In the genomic region with DNA sequence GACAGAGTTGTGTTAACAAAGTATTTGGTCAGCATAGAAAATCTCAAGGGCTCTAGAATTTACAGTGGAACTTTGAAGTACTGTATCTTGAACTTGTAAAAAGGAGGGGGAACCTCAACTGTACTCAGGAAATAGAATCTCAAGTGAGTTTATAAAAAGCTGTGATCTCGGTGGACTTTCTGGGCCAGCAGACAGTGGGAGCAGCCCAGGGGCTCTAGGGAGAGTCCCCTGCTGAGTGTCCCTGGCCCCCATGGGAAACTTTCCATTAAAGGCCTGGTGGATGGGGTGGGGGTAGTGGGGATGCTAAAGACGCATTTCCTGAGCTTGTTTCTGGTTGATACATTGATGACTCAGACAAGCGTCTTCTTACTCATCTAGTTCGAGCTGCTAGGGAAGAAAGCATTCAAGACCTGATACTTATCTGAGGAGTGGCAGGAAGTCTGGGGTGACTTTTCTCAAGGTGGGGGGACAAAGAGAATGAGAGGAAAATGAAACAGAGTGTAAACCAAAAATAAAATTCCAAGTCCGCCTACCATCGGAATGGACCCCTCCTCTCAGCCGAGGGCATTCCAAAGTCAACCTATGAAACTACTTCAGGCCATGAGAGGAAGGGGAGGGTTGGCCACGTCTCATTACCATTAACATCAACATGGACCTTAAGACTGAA, we compare ENCODE assay signal across 8 cellular contexts.
A peak's percentile ranks its signal among the peaks of the same experiment; 100 is the strongest.
DNase-seq lines count a peak whose midpoint lies in the region; ATAC-seq and TF ChIP-seq lines count a peak whose summit lies in the region.

No MANE protein-coding gene starts in this region.

- H3K4me1 ChIP-seq in heart left ventricle = peaks cover 0 to 38% (median 18%) of the 10 kb centered on the region in 12 donors

- no peaks in the 10 kb centered on the region for H3K9me3 ChIP-seq in heart left ventricle

- DNase-seq in Daoy (ENCODE audit: low read depth) (peak; percentile 69), M059J (ENCODE audit: low read depth) (peak; percentile 96), activated T-cell treated with anti-CD3 and anti-CD28 coated beads for 4 hours (peak; percentile 59), heart left ventricle (peak in 4 of 5 donors; percentile 49 to 68 (median 56)), SW480 (ENCODE audit: low spot score) (no peak), iPS-NIHi11 (ENCODE audit: low spot score) (no peak)
- peak; percentile 47 for DNase-seq in stimulated activated CD8-positive, alpha-beta memory T cell treated with anti-CD3 and anti-CD28 coated beads, Interleukin-12 subunit alpha, Interleukin-12 subunit beta, amount 100 ng/mL, for 24 hours (ENCODE audit: extremely low read depth)

- TF ChIP-seq POLR2A in heart left ventricle (IDR thresholded peaks at IDR 0.05) = no peak

- no peak for TF ChIP-seq CTCF in heart left ventricle (IDR thresholded peaks at IDR 0.05)

- peak overlapping the region; percentile 32 to 85 (median 66) for H3K27ac ChIP-seq in heart left ventricle

- WGBS in heart left ventricle, 4 donors = 40 to 63% (median 49%) methylated on average over 8 of the region's 8 CpGs

- peaks cover 0 to 86% (median 40%) of the 10 kb centered on the region in 9 donors for H3K36me3 ChIP-seq in heart left ventricle

- intact Hi-C loops in heart left ventricle (cut with DNase I) = loop anchor here in 1 of 10 donors (10.0 kb wide), 1 partner anchor 55 kb away; no protein-coding TSS in a partner anchor

- ATAC-seq in GM21619 (IDR thresholded peaks at IDR 0.05; ENCODE audit: unreplicated experiment) (peak; percentile 86), heart left ventricle (peak; percentile 19 to 79 (median 57))

- H3K4me3 ChIP-seq in heart left ventricle = no peak overlapping the region

- H3K27me3 ChIP-seq in heart left ventricle = no peaks in the 10 kb centered on the region

Comparison
In these comparisons a context has a peak if more than half of its experiments do, and no peak if none do; other contexts are left out.
1. DNase-seq: peak in Daoy (single experiment), M059J (single experiment), activated T-cell treated with anti-CD3 and anti-CD28 coated beads for 4 hours (single experiment), heart left ventricle (4 of 5) and stimulated activated CD8-positive, alpha-beta memory T cell treated with anti-CD3 and anti-CD28 coated beads, Interleukin-12 subunit alpha, Interleukin-12 subunit beta, amount 100 ng/mL, for 24 hours (single experiment); none in SW480 (single experiment) and iPS-NIHi11 (single experiment).